8 cellular contexts compared by ENCODE assay signal in the genomic region with DNA sequence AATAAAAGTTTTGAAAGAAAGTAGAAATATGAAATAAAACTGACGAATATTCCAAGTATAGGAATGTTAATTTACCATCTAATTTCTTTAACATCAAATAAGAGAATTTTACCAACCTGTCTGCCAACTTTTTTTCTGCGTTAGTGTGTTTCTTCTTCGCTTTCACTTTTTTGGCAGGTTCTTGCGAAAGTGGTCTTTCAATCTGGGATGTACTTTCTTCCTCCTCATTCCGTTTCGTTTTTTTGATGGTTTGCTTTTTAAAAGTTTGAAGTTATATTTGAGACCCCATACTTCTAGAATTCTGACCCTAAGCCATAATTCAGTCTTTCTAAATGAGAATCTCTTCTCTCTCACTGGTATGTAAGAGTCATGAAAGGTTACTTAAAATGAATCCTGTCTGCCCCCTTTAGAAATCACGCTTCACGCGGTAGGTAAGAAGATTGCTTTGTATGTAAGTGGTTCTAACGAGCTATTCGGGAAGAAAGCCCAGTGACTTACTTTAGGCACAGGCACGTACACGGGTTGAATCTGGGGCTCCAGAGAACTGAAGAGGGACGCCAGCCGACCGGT. TPM values are rescaled to one million over a fixed set of nuclear protein-coding genes. Genes with fewer than 3 reads are reported as not detected.
DNase-seq lines count a peak whose midpoint lies in the region; ATAC-seq and TF ChIP-seq lines count a peak whose summit lies in the region.

No MANE protein-coding gene starts in this region.

- no peaks in the 10 kb centered on the region for H3K27me3 Mint-ChIP-seq in central memory CD8-positive, alpha-beta T cell

- H3K27ac Mint-ChIP-seq in central memory CD8-positive, alpha-beta T cell (ENCODE audit: low read depth): peak overlapping the region; percentile 98

- peaks cover 12% of the 10 kb centered on the region for H3K36me3 ChIP-seq in cardiac muscle cell
- H3K36me3 ChIP-seq in NT2/D1 (ENCODE audit: insufficient read depth, insufficient read length, low read length): peaks cover 48% of the 10 kb centered on the region
- H3K36me3 ChIP-seq in lower lobe of right lung: peaks cover 43% of the 10 kb centered on the region
- peaks cover 0 to 31% (median 0%) of the 10 kb centered on the region in 3 donors for H3K36me3 ChIP-seq in tibial nerve

- 10 to 11% methylated on average over 16 of the region's 16 CpGs for WGBS in tibial nerve, 2 donors

- H3K9me3 Mint-ChIP-seq in central memory CD8-positive, alpha-beta T cell: no peaks in the 10 kb centered on the region

- H3K9me3 ChIP-seq in cardiac muscle cell (ENCODE audit: low read depth) (no peaks in the 10 kb centered on the region), NT2/D1 (ENCODE audit: insufficient read depth, low read length) (no peaks in the 10 kb centered on the region), lower lobe of right lung (no peaks in the 10 kb centered on the region), tibial nerve (no peaks in the 10 kb centered on the region)

- peaks cover 18% of the 10 kb centered on the region for H3K4me1 Mint-ChIP-seq in central memory CD8-positive, alpha-beta T cell

- H3K4me1 ChIP-seq in cardiac muscle cell (ENCODE audit: low read depth) (peaks cover 3% of the 10 kb centered on the region), NT2/D1 (ENCODE audit: insufficient read depth, insufficient read length) (no peaks in the 10 kb centered on the region), lower lobe of right lung (peaks cover 36% of the 10 kb centered on the region), tibial nerve (peaks cover 0 to 40% (median 6%) of the 10 kb centered on the region in 4 donors)

- TF ChIP-seq CTCF in cardiac muscle cell (IDR thresholded peaks at IDR 0.05; ENCODE audit: low read depth, low read length) (no peak), lower lobe of right lung (IDR thresholded peaks at IDR 0.05) (no peak), tibial nerve (IDR thresholded peaks at IDR 0.05) (no peak)

- peak overlapping the region; percentile 98 for H3K9ac ChIP-seq in NT2/D1 (ENCODE audit: insufficient read length, low read depth)

- H3K27me3 ChIP-seq in cardiac muscle cell (no peaks in the 10 kb centered on the region), NT2/D1 (ENCODE audit: insufficient read depth, insufficient read length) (no peaks in the 10 kb centered on the region), lower lobe of right lung (ENCODE audit: low read depth) (no peaks in the 10 kb centered on the region), tibial nerve (no peaks in the 10 kb centered on the region)

- TF ChIP-seq POLR2A in tibial nerve (IDR thresholded peaks at IDR 0.05): no peak

- H3K4me3 Mint-ChIP-seq in central memory CD8-positive, alpha-beta T cell: peak overlapping the region; percentile 92

- ATAC-seq in Right ventricle myocardium inferior (no peak), HG02852 (IDR thresholded peaks at IDR 0.05; ENCODE audit: unreplicated experiment) (peak; percentile 41), lower lobe of right lung (peak; percentile 54 to 73)
- ATAC-seq in central memory CD8-positive, alpha-beta T cell (replicated peaks; ENCODE audit: extremely low read depth, poor library complexity, severe bottlenecking): peak; percentile 77

- intact Hi-C loops in Right ventricle myocardium inferior (cut with DNase I): no loop called here
- intact Hi-C loops in lower lobe of right lung (cut with DNase I): no loop called here

- peak overlapping the region; percentile 84 for H3K4me3 ChIP-seq in cardiac muscle cell
- peak overlapping the region; percentile 99 for H3K4me3 ChIP-seq in NT2/D1 (ENCODE audit: insufficient read length, low read depth)
- peak overlapping the region; percentile 87 for H3K4me3 ChIP-seq in lower lobe of right lung
- peak overlapping the region; percentile 69 to 89 (median 72) for H3K4me3 ChIP-seq in tibial nerve

- H3K27ac ChIP-seq in cardiac muscle cell: peak overlapping the region; percentile 86
- peak overlapping the region; percentile 95 for H3K27ac ChIP-seq in lower lobe of right lung
- H3K27ac ChIP-seq in tibial nerve: peak overlapping the region; percentile 54 to 93 (median 90)

- peak; percentile 63 to 71 for DNase-seq in cardiac muscle cell (ENCODE audit: low read depth in 1 of 2, low spot score in 1 of 2)
- no peak for DNase-seq in Right ventricle myocardium inferior (ENCODE audit: missing footprints)
- peak; percentile 27 for DNase-seq in NT2/D1 (ENCODE audit: low read depth, low spot score)
- no peak for DNase-seq in central memory CD8-positive, alpha-beta T cell (ENCODE audit: low spot score in 2 of 2)
- DNase-seq in lower lobe of right lung: no peak
- no peak for DNase-seq in tibial nerve (ENCODE audit: low spot score in 2 of 2)
- no peak for DNase-seq in NCI-H187 treated with DMSO at 0.1 percent for 48 hours (lab: John Stamatoyannopoulos, UW)

- peaks cover 25% of the 10 kb centered on the region for H3K36me3 Mint-ChIP-seq in central memory CD8-positive, alpha-beta T cell (ENCODE audit: insufficient read depth)

- TF ChIP-seq EP300 in tibial nerve (IDR thresholded peaks at IDR 0.05): no peak

RNA-seq across cellular contexts. Expression of gene RBM34, which starts 0.6 kb away (rescaled TPM):
- total RNA-seq in cardiac muscle cell: 40.7 and 41.2 TPM in 2 replicates
- 63.8 and 77.3 TPM in 2 replicates for polyA plus RNA-seq in cardiac muscle cell
- total RNA-seq in Right ventricle myocardium inferior: 50.6 TPM
- 57.3 TPM for total RNA-seq in lower lobe of right lung
- total RNA-seq in tibial nerve: 10 to 100 TPM; 47.4 to 92.5 (median 51.2) TPM

RNA-seq across cellular contexts. Expression of gene TOMM20, which starts 31.8 kb away (rescaled TPM):
- total RNA-seq in cardiac muscle cell (92.9 and 114 TPM in 2 replicates), Right ventricle myocardium inferior (81.9 TPM), lower lobe of right lung (88.4 TPM), tibial nerve (100 to 1,000 TPM in 1 of 4 donors, 10 to 100 TPM in 3; 57.6 to 105 (median 83.1) TPM)
- polyA plus RNA-seq in cardiac muscle cell: 71.8 and 93.6 TPM in 2 replicates

Comparison
In these comparisons a context has a peak if more than half of its experiments do, and no peak if none do; other contexts are left out.
1. DNase-seq: peak in cardiac muscle cell (2 of 2) and NT2/D1 (single experiment); none in Right ventricle myocardium inferior (single experiment), central memory CD8-positive, alpha-beta T cell (0 of 2), lower lobe of right lung (single experiment), tibial nerve (0 of 2) and NCI-H187 treated with DMSO at 0.1 percent for 48 hours (single experiment).
2. Peak in every context shown above with its lines, with median percentiles within 50 percentile points of each other: H3K27ac ChIP-seq and H3K4me3 ChIP-seq.